8 cellular contexts compared by ENCODE assay signal in the genomic region with DNA sequence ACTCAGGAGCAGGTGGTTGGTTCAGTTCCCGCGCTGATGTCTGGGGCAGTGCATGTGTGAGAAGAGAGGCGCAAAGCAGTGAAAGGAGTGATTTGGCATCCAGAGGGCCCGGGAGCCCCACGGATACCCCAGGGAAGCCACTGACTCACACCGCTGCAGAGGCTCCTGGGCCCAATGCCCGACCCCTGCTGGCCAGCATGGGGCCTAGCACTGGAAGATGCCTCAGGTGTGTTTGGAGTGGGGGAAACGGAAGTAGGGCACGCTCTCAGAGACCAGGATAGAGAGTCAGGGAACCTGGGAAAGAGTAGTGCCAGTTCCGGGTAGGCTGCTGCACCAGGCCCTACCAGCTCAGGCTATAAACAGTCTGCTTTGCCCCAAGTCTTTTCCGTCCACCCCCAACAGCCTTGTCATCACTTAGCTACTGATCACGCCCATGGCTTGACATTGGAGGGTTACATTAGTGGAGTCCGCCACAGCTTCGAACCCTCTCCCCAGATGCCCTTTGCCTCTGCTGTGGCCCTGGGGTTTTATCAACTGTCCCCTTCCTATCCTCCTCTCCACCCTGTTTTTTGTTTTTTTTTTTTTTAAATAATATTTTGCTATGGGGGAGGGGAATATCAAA. TPM values are rescaled to one million over a fixed set of nuclear protein-coding genes. Genes with fewer than 3 reads are reported as not detected.
DNase-seq lines count a peak whose midpoint lies in the region; ATAC-seq and TF ChIP-seq lines count a peak whose summit lies in the region.

No MANE protein-coding gene starts in this region.

- no peaks in the 10 kb centered on the region for H3K9me3 ChIP-seq in Peyer's patch
- no peaks in the 10 kb centered on the region for H3K9me3 ChIP-seq in adrenal gland (replicated peaks in 1 of 3)

- no peak for TF ChIP-seq POLR2A in Peyer's patch (IDR thresholded peaks at IDR 0.05)
- TF ChIP-seq POLR2A in adrenal gland (IDR thresholded peaks at IDR 0.05) = no peak

- no peak overlapping the region for H3K4me3 ChIP-seq in Peyer's patch
- H3K4me3 ChIP-seq in adrenal gland = no peak overlapping the region

- ATAC-seq in GM21529 (IDR thresholded peaks at IDR 0.05; ENCODE audit: unreplicated experiment) = peak; percentile 62
- ATAC-seq in GM21423 (IDR thresholded peaks at IDR 0.05; ENCODE audit: unreplicated experiment) = no peak
- no peak for ATAC-seq in GM21786 (IDR thresholded peaks at IDR 0.05; ENCODE audit: unreplicated experiment)

- in situ Hi-C loops in Caki2 (cut with HindIII; ENCODE audit: low pct_unique_long_range_greater_than_20kb, low sequenced_read_pairs) = loop anchor here (10.0 kb wide), 1 partner anchor 55 kb away; no protein-coding TSS in a partner anchor

- WGBS in adrenal gland, 4 donors = 35 to 57% (median 39%) methylated on average over 7 to 14 of the region's 14 CpGs

- H3K4me1 ChIP-seq in Peyer's patch = peaks cover 0 to 8% (median 0%) of the 10 kb centered on the region in 4 donors
- peaks cover 7 to 13% of the 10 kb centered on the region in 2 donors for H3K4me1 ChIP-seq in adrenal gland (replicated peaks in 1 of 2)

- H3K27me3 ChIP-seq in Peyer's patch = no peaks in the 10 kb centered on the region
- no peaks in the 10 kb centered on the region for H3K27me3 ChIP-seq in adrenal gland

- H3K27ac ChIP-seq in Peyer's patch = peak overlapping the region in 1 of 4 donors; percentile 1
- peak overlapping the region in 3 of 5 donors; percentile 13 to 40 (median 21) for H3K27ac ChIP-seq in adrenal gland

- intact Hi-C loops in adrenal gland (cut with DNase I) = loop anchor here in 1 of 2 donors (10.0 kb wide), 1 partner anchor 125 kb away; no protein-coding TSS in a partner anchor

- peak; percentile 41 for DNase-seq in Caki2 (ENCODE audit: low read depth)
- DNase-seq in Peyer's patch = peak in 2 of 3 donors; percentile 68 to 77
- DNase-seq in adrenal gland = peak in 6 of 7 donors; percentile 70 to 77 (median 72)
- peak; percentile 85 for DNase-seq in hepatic stellate cell (ENCODE audit: low spot score)
- DNase-seq in stimulated activated CD4-positive, alpha-beta T cell treated with anti-CD3 and anti-CD28 coated beads, Interleukin-1b, Interleukin-23, amount 100 ng/mL, for 4 hours (ENCODE audit: low read depth in 2 of 2) = peak; percentile 37 to 45

- H3K36me3 ChIP-seq in Peyer's patch (peaks cover 0 to 46% (median 0%) of the 10 kb centered on the region in 3 donors), adrenal gland (replicated peaks in 1 of 2) (peaks cover 0 to 34% of the 10 kb centered on the region in 2 donors)

- TF ChIP-seq CTCF in Peyer's patch (IDR thresholded peaks at IDR 0.05) (peak; percentile 44 to 75 (median 68)), adrenal gland (IDR thresholded peaks at IDR 0.05) (peak; percentile 51 to 80 (median 72))

RNA-seq across cellular contexts. Expression of a gene that starts 9.5 kb away (rescaled TPM):
- 2.5 and 3.6 TPM in 2 replicates for total RNA-seq in Caki2 (2014; rRNA removed; shearing (Covaris generic); ENCODE audit: low replicate concordance)
- total RNA-seq in Peyer's patch (100 to 1,000 TPM in 2 of 4 donors, 10 to 100 TPM in 2; 36.1 to 154 (median 109) TPM), adrenal gland (10 to 100 TPM in 6 of 8 donors, 1 to 10 TPM in 2; 2.3 to 43.4 (median 19.8) TPM)
- polyA plus RNA-seq in adrenal gland = 100 to 1,000 TPM in 2 of 3 donors, 10 to 100 TPM in 1; 10.9 to 140 (median 100) TPM

RNA-seq across cellular contexts. Expression of a gene that starts 9.7 kb away (rescaled TPM):
- 6.2 and 6.8 TPM in 2 replicates for total RNA-seq in Caki2 (2014; rRNA removed; shearing (Covaris generic); ENCODE audit: low replicate concordance)
- total RNA-seq in Peyer's patch (10 to 100 TPM; 11.9 to 38.8 (median 23.1) TPM), adrenal gland (10 to 100 TPM in 7 of 8 donors, 1 to 10 TPM in 1; 8.8 to 61.0 (median 18.6) TPM)
- 10 to 100 TPM in 2 of 3 donors, 1 to 10 TPM in 1; 6.6 to 11.3 (median 11.3) TPM for polyA plus RNA-seq in adrenal gland

RNA-seq across cellular contexts. Expression of a gene that starts 16.8 kb away (rescaled TPM):
- total RNA-seq in Caki2 (2014; rRNA removed; shearing (Covaris generic); ENCODE audit: low replicate concordance) = 26.4 and 38.6 TPM in 2 replicates
- total RNA-seq in Peyer's patch (10 to 100 TPM in 1 of 4 donors, 1 to 10 TPM in 3; 3.8 to 66.0 (median 4.4) TPM), adrenal gland (1 to 10 TPM; 1.2 to 7.4 (median 4.0) TPM)
- polyA plus RNA-seq in adrenal gland = 1 to 10 TPM in 2 of 3 donors, under 1 TPM in 1; 0.95 to 4.0 (median 3.5) TPM

RNA-seq across cellular contexts. Expression of a gene that starts 41.8 kb away (rescaled TPM):
- 25.2 and 28.6 TPM in 2 replicates for total RNA-seq in Caki2 (2014; rRNA removed; shearing (Covaris generic); ENCODE audit: low replicate concordance)
- 10 to 100 TPM in 1 of 4 donors, 1 to 10 TPM in 3; 1.9 to 10.7 (median 5.7) TPM for total RNA-seq in Peyer's patch
- total RNA-seq in adrenal gland = 10 to 100 TPM; 15.8 to 36.4 (median 24.8) TPM
- polyA plus RNA-seq in adrenal gland = 10 to 100 TPM in 2 of 3 donors, 1 to 10 TPM in 1; 9.2 to 36.2 (median 25.8) TPM
